In the genomic region with DNA sequence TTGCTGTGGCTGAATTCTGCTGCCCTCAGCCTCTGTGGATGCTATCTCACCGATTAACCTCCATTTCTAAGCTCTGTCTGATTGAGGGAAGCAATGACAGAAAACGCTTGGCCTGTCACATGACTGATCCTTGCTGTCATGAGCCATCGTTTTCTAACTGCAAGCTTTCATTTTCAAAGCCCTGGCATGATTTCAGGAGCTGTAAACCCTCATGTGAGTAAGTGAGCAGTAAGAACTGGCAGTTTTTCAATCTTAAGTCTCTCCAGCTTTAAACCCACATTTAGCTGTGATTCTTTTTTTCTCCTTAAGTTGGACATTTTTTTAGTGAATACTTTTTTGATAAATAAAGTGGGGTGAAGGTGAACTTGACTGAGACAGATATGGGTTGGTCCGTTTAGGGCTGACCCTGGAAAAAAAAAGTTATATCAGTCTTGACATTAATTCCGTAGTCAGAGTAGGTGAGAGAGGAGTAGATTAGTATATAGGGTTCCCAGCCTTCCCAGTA, we compare ENCODE assay signal across 10 cellular contexts.
A peak's percentile ranks its signal among the peaks of the same experiment; 100 is the strongest.
DNase-seq lines count a peak whose midpoint lies in the region; ATAC-seq, FAIRE-seq and TF ChIP-seq lines count a peak whose summit lies in the region.
"Had no signal": no experiment of that assay in that cellular context is flagged by ENCODE, and none has a peak within 500 bp of the region (broad histone marks: within the 10 kb centered on the region; RNA-seq: fewer than 3 reads in every experiment).

No MANE protein-coding gene starts in this region.

- DNase-seq in DMS153 (lab: John Stamatoyannopoulos, UW), result peak; percentile 5
- DNase-seq in DMS153 treated with DMSO at 0.1 percent for 48 hours (lab: John Stamatoyannopoulos, UW; ENCODE audit: unreplicated experiment), result no peak
- DNase-seq in astrocyte of the spinal cord (ENCODE audit: low read depth, low spot score), result peak; percentile 96
- no peak for DNase-seq in kidney
- peak; percentile 38 for DNase-seq in thoracic aorta (ENCODE audit: low spot score)
- DNase-seq in endodermal cell, result no peak
- DNase-seq in middle frontal gyrus (ENCODE audit: extremely low spot score, low spot score), result no peak
- DNase-seq: activated B cell treated with CpG ODN at 0.5 μM for 24 hours had no signal

- peak; percentile 78 for ATAC-seq in thoracic aorta (ENCODE audit: insufficient number of reproducible peaks, low FRiP score, low read depth)
- ATAC-seq in GM19395 (IDR thresholded peaks at IDR 0.05; ENCODE audit: unreplicated experiment), result no peak

- no peaks in the 10 kb centered on the region for H3K36me3 Mint-ChIP-seq in endodermal cell (ENCODE audit: low read depth)

- peak; percentile 62 for FAIRE-seq in kidney (lab: Jason Lieb, UNC)
- FAIRE-seq: A204.1 had no signal

- no peaks in the 10 kb centered on the region for H3K27me3 Mint-ChIP-seq in endodermal cell (ENCODE audit: insufficient read depth)
- H3K27me3 Mint-ChIP-seq: activated B cell treated with CpG ODN at 0.5 μM for 24 hours had no signal

- WGBS in endodermal cell (ENCODE audit: insufficient coverage in 1 of 2, insufficient read length in 1 of 2), 2 experiments, result 75 to 85% methylated on average over 4 to 5 of the region's 5 CpGs

- peak overlapping the region in 1 of 2 donors; percentile 9 for H3K27ac ChIP-seq in kidney (ENCODE audit: low read depth in 2 of 2, low read length in 2 of 2)
- H3K27ac ChIP-seq in thoracic aorta, result peak overlapping the region; percentile 51 to 72
- H3K27ac ChIP-seq in endodermal cell (ENCODE audit: low read depth, low read length), result no peak overlapping the region

- peak overlapping the region in 1 of 2 donors; percentile 3 for H3K9ac ChIP-seq in kidney (ENCODE audit: low read length in 2 of 2)
- H3K9ac ChIP-seq in endodermal cell (ENCODE audit: extremely low read depth, low read length, poor library complexity, severe bottlenecking), result no peak overlapping the region

- H3K4me3 ChIP-seq in astrocyte of the spinal cord (ENCODE audit: low read depth, low read length) (no peak overlapping the region), kidney (ENCODE audit: low read length in 2 of 2) (peak overlapping the region in 1 of 2 donors; percentile 7), thoracic aorta (peak overlapping the region; percentile 56), endodermal cell (ENCODE audit: low read length) (no peak overlapping the region)

- H3K4me1 ChIP-seq in kidney (ENCODE audit: control insufficient read depth in 1 of 2, insufficient read depth in 1 of 2, low read depth in 1 of 2, low read length in 2 of 2), result peaks cover 0 to 5% of the 10 kb centered on the region in 2 donors
- H3K4me1 ChIP-seq in thoracic aorta (ENCODE audit: control insufficient read depth in 1 of 2, low read depth in 2 of 2), result peaks cover 10 to 30% of the 10 kb centered on the region in 2 donors
- peaks cover 3% of the 10 kb centered on the region for H3K4me1 ChIP-seq in endodermal cell (ENCODE audit: control insufficient read depth, insufficient read depth, low read length)

- no peak overlapping the region for H3K4me3 Mint-ChIP-seq in endodermal cell
- H3K4me3 Mint-ChIP-seq: activated B cell treated with CpG ODN at 0.5 μM for 24 hours had no signal

- no peaks in the 10 kb centered on the region for H3K9me3 ChIP-seq in kidney (ENCODE audit: control insufficient read depth in 1 of 2, low read length in 2 of 2)
- H3K9me3 ChIP-seq in thoracic aorta, result no peaks in the 10 kb centered on the region
- H3K9me3 ChIP-seq in endodermal cell (ENCODE audit: control insufficient read depth, low read length), result peaks cover 4% of the 10 kb centered on the region

- in situ Hi-C loops in astrocyte of the spinal cord (cut with HindIII; ENCODE audit: low sequenced_read_pairs), result no loop called here

- TF ChIP-seq CTCF in astrocyte of the spinal cord (IDR thresholded peaks at IDR 0.05; ENCODE audit: low read depth, low read length) (no peak), kidney (IDR thresholded peaks at IDR 0.05; ENCODE audit: borderline replicate concordance, extremely low read depth, insufficient read depth) (no peak), thoracic aorta (IDR thresholded peaks at IDR 0.05) (no peak), endodermal cell (conservative IDR thresholded peaks at IDR 0.05) (no peak)

- H3K27me3 ChIP-seq in thoracic aorta (replicated peaks; ENCODE audit: insufficient read depth), result no peaks in the 10 kb centered on the region
- no peaks in the 10 kb centered on the region for H3K27me3 ChIP-seq in endodermal cell (ENCODE audit: control insufficient read depth, insufficient read depth, low read length, poor library complexity, severe bottlenecking)

- H3K9me3 Mint-ChIP-seq in endodermal cell, result peaks cover 2% of the 10 kb centered on the region
- H3K9me3 Mint-ChIP-seq: activated B cell treated with CpG ODN at 0.5 μM for 24 hours had no signal

- H3K36me3 ChIP-seq in kidney (ENCODE audit: control insufficient read depth in 1 of 2, insufficient read depth in 2 of 2, low read length in 2 of 2) (no peaks in the 10 kb centered on the region), thoracic aorta (no peaks in the 10 kb centered on the region), endodermal cell (ENCODE audit: control insufficient read depth, insufficient read depth, low read length) (no peaks in the 10 kb centered on the region)

- H3K4me1 Mint-ChIP-seq in endodermal cell, result peaks cover 17% of the 10 kb centered on the region
- H3K4me1 Mint-ChIP-seq: activated B cell treated with CpG ODN at 0.5 μM for 24 hours had no signal

- intact Hi-C loops in kidney (cut with DNase I), result no loop called here

- H3K27ac Mint-ChIP-seq in endodermal cell, result no peak overlapping the region
- H3K27ac Mint-ChIP-seq: activated B cell treated with CpG ODN at 0.5 μM for 24 hours had no signal

Comparison
In these comparisons a context has a peak if more than half of its experiments do, and no peak if none do; other contexts are left out.
1. DNase-seq: peak in DMS153 (single experiment), astrocyte of the spinal cord (single experiment) and thoracic aorta (single experiment); none in DMS153 treated with DMSO at 0.1 percent for 48 hours (single experiment), kidney (single experiment), endodermal cell (single experiment) and middle frontal gyrus (single experiment).